Comparison of ENCODE assay signal across 1 cellular context in genomic region chr1:29304025-29304684, GRCh38.
TF ChIP-seq lines count a peak whose summit lies in the region.

No MANE protein-coding gene starts in this region.

TF ChIP-seq in HepG2, 621 proteins besides CTCF, POLR2A, EP300 and RAD21 (continued from another document):
- TF ChIP-seq ZBED4 (CRISPR knock-in tag; IDR thresholded peaks at IDR 0.05; ENCODE audit: borderline replicate concordance) (no peak), SP1 (IDR thresholded peaks at IDR 0.05) (no peak), SP1 (CRISPR knock-in tag; IDR thresholded peaks at IDR 0.05) (no peak), CHCHD3 (CRISPR knock-in tag; IDR thresholded peaks at IDR 0.05) (no peak), ERF (CRISPR knock-in tag; IDR thresholded peaks at IDR 0.05) (no peak), ZFYVE20 (CRISPR knock-in tag; IDR thresholded peaks at IDR 0.05; ENCODE audit: borderline replicate concordance, low read depth) (no peak), ZMYM2 (CRISPR knock-in tag; IDR thresholded peaks at IDR 0.05) (0 out of 2 replicates have a peak, but pooled peaks have one; percentile 50), KDM1A (CRISPR knock-in tag; IDR thresholded peaks at IDR 0.05) (no peak), PAXIP1 (CRISPR knock-in tag; conservative IDR thresholded peaks at IDR 0.05) (peak; percentile 30; the same call in 1 of the 2 replicates), ATF7 (IDR thresholded peaks at IDR 0.05) (peak; percentile 42; the same call in 1 of the 2 replicates), ATF7 (CRISPR knock-in tag; IDR thresholded peaks at IDR 0.05) (no peak), KLF16 (CRISPR knock-in tag; IDR thresholded peaks at IDR 0.05) (no peak), NCOR1 (IDR thresholded peaks at IDR 0.05; ENCODE audit: borderline replicate concordance, low read length) (peak; percentile 90; the same call in 1 of the 2 replicates), MXI1 (IDR thresholded peaks at IDR 0.05; ENCODE audit: borderline replicate concordance, low read depth, low read length) (no peak), RXRB (CRISPR knock-in tag; IDR thresholded peaks at IDR 0.05; ENCODE audit: borderline replicate concordance) (peak; percentile 50; the same call in 1 of the 2 replicates), ZNF329 (CRISPR knock-in tag; IDR thresholded peaks at IDR 0.05; ENCODE audit: low read depth) (no peak), ARNT2 (CRISPR knock-in tag; IDR thresholded peaks at IDR 0.05; ENCODE audit: low read depth) (no peak), ZNF280D (CRISPR knock-in tag; IDR thresholded peaks at IDR 0.05) (no peak), KDM5A (IDR thresholded peaks at IDR 0.05; ENCODE audit: borderline replicate concordance, low read length) (no peak), EED (CRISPR knock-in tag; IDR thresholded peaks at IDR 0.05) (no peak), ZNF749 (CRISPR knock-in tag; IDR thresholded peaks at IDR 0.05; ENCODE audit: borderline replicate concordance) (no peak), KAT7 (CRISPR knock-in tag; IDR thresholded peaks at IDR 0.05; ENCODE audit: borderline replicate concordance) (no peak), RARA (CRISPR knock-in tag; IDR thresholded peaks at IDR 0.05) (peak; percentile 88), HNRNPL (IDR thresholded peaks at IDR 0.05; ENCODE audit: low read depth, low read length) (no peak), CREM (IDR thresholded peaks at IDR 0.05) (0 out of 2 replicates have a peak, but pooled peaks have one; percentile 12), CREM (CRISPR knock-in tag; IDR thresholded peaks at IDR 0.05) (no peak), NR2F1 (CRISPR knock-in tag; IDR thresholded peaks at IDR 0.05) (peak in 1 of 2 experiments; percentile 62; a peak in 2 of 4 replicates), TCF7 (IDR thresholded peaks at IDR 0.05; ENCODE audit: low read depth) (no peak), ZNF75D (CRISPR knock-in tag; IDR thresholded peaks at IDR 0.05; ENCODE audit: borderline replicate concordance) (no peak), ZNF256 (CRISPR knock-in tag; conservative IDR thresholded peaks at IDR 0.05) (no peak), ZSCAN29 (CRISPR knock-in tag; conservative IDR thresholded peaks at IDR 0.05) (no peak), HNF4A (CRISPR knock-in tag; IDR thresholded peaks at IDR 0.05) (peak; percentile 71), TBL1XR1 (IDR thresholded peaks at IDR 0.05; ENCODE audit: borderline replicate concordance, low read length, partially characterized antibody) (peak; percentile 92), NFKB2 (CRISPR knock-in tag; IDR thresholded peaks at IDR 0.05; ENCODE audit: borderline replicate concordance) (no peak)
- TF ChIP-seq, protein P1, sequence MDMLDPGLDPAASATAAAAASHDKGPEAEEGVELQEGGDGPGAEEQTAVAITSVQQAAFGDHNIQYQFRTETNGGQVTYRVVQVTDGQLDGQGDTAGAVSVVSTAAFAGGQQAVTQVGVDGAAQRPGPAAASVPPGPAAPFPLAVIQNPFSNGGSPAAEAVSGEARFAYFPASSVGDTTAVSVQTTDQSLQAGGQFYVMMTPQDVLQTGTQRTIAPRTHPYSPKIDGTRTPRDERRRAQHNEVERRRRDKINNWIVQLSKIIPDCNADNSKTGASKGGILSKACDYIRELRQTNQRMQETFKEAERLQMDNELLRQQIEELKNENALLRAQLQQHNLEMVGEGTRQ (IDR thresholded peaks at IDR 0.05; ENCODE audit: low read depth, low read length) = no peak
- TF ChIP-seq, protein P1 (CRISPR knock-in tag; IDR thresholded peaks at IDR 0.05; ENCODE audit: borderline replicate concordance) = no peak
- TF ChIP-seq, protein P2, sequence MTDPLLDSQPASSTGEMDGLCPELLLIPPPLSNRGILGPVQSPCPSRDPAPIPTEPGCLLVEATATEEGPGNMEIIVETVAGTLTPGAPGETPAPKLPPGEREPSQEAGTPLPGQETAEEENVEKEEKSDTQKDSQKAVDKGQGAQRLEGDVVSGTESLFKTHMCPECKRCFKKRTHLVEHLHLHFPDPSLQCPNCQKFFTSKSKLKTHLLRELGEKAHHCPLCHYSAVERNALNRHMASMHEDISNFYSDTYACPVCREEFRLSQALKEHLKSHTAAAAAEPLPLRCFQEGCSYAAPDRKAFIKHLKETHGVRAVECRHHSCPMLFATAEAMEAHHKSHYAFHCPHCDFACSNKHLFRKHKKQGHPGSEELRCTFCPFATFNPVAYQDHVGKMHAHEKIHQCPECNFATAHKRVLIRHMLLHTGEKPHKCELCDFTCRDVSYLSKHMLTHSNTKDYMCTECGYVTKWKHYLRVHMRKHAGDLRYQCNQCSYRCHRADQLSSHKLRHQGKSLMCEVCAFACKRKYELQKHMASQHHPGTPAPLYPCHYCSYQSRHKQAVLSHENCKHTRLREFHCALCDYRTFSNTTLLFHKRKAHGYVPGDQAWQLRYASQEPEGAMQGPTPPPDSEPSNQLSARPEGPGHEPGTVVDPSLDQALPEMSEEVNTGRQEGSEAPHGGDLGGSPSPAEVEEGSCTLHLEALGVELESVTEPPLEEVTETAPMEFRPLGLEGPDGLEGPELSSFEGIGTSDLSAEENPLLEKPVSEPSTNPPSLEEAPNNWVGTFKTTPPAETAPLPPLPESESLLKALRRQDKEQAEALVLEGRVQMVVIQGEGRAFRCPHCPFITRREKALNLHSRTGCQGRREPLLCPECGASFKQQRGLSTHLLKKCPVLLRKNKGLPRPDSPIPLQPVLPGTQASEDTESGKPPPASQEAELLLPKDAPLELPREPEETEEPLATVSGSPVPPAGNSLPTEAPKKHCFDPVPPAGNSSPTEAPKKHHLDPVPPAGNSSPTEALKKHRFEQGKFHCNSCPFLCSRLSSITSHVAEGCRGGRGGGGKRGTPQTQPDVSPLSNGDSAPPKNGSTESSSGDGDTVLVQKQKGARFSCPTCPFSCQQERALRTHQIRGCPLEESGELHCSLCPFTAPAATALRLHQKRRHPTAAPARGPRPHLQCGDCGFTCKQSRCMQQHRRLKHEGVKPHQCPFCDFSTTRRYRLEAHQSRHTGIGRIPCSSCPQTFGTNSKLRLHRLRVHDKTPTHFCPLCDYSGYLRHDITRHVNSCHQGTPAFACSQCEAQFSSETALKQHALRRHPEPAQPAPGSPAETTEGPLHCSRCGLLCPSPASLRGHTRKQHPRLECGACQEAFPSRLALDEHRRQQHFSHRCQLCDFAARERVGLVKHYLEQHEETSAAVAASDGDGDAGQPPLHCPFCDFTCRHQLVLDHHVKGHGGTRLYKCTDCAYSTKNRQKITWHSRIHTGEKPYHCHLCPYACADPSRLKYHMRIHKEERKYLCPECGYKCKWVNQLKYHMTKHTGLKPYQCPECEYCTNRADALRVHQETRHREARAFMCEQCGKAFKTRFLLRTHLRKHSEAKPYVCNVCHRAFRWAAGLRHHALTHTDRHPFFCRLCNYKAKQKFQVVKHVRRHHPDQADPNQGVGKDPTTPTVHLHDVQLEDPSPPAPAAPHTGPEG (CRISPR knock-in tag; IDR thresholded peaks at IDR 0.05) = no peak
- TF ChIP-seq, protein P3, sequence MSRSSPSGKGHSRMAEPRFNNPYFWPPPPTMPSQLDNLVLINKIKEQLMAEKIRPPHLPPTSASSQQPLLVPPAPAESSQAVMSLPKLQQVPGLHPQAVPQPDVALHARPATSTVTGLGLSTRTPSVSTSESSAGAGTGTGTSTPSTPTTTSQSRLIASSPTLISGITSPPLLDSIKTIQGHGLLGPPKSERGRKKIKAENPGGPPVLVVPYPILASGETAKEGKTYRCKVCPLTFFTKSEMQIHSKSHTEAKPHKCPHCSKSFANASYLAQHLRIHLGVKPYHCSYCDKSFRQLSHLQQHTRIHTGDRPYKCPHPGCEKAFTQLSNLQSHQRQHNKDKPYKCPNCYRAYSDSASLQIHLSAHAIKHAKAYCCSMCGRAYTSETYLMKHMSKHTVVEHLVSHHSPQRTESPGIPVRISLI (CRISPR knock-in tag; IDR thresholded peaks at IDR 0.05; ENCODE audit: borderline replicate concordance) = no peak
- TF ChIP-seq, protein P4, sequence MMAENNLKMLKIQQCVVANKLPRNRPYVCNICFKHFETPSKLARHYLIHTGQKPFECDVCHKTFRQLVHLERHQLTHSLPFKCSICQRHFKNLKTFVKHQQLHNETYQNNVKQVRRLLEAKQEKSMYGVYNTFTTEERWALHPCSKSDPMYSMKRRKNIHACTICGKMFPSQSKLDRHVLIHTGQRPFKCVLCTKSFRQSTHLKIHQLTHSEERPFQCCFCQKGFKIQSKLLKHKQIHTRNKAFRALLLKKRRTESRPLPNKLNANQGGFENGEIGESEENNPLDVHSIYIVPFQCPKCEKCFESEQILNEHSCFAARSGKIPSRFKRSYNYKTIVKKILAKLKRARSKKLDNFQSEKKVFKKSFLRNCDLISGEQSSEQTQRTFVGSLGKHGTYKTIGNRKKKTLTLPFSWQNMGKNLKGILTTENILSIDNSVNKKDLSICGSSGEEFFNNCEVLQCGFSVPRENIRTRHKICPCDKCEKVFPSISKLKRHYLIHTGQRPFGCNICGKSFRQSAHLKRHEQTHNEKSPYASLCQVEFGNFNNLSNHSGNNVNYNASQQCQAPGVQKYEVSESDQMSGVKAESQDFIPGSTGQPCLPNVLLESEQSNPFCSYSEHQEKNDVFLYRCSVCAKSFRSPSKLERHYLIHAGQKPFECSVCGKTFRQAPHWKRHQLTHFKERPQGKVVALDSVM (CRISPR knock-in tag; IDR thresholded peaks at IDR 0.05) = no peak
